In the genomic region with DNA sequence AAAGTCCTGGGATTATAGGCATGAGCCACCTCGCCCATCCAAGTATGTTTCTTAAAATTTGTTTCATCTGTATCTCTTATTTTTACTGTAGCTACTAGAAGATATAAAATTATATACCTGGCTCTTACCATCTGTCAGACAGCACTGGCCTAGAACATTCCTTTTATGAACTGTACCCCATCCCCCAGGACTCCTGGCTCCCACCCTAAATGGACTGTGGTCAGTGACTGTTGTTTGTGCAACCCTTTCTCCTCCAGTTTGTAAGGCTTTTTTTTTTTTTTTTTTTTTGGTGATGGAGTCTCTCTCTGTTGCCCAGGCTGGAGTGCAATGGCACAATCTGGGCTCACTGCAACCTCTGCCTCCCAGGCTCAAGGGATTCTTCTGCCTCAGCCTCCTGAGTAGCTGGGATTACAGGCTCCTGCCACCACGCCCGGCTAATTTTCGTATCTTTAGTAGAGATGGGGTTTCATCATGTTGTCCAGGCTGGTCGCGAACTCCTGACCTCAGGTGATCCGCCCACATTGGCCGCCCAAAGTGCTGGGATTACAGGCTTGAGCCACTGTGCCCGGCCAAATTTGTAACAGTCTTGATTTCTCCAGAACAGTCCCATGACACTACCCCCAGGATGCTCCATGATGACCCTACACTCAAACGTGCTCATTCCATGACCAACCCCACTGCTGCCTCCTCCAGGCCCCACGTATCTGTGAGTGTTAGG, we compare ENCODE assay signal across 1 cellular context.
TF ChIP-seq lines count a peak whose summit lies in the region.

No MANE protein-coding gene starts in this region.

TF ChIP-seq in endothelial cell of umbilical vein, 7 proteins besides CTCF, POLR2A, EP300 and RAD21:
- TF ChIP-seq FOS (IDR thresholded peaks at IDR 0.05; ENCODE audit: borderline replicate concordance, insufficient read depth, low read length), result no peak
- TF ChIP-seq JUN (IDR thresholded peaks at IDR 0.05; ENCODE audit: borderline replicate concordance, insufficient read depth, insufficient read length, low read depth), result no peak
- TF ChIP-seq GATA2 (IDR thresholded peaks at IDR 0.05; ENCODE audit: insufficient read depth, insufficient read length, low read depth, low read length), result no peak
- TF ChIP-seq, protein P1, sequence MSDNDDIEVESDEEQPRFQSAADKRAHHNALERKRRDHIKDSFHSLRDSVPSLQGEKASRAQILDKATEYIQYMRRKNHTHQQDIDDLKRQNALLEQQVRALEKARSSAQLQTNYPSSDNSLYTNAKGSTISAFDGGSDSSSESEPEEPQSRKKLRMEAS (IDR thresholded peaks at IDR 0.05; ENCODE audit: insufficient read depth, insufficient read length), result no peak
- TF ChIP-seq POLR2AphosphoS5 (IDR thresholded peaks at IDR 0.05; ENCODE audit: insufficient read depth, low read depth, low read length), result no peak
- TF ChIP-seq MYC (IDR thresholded peaks at IDR 0.05; ENCODE audit: low read depth, low read length), result no peak
- no peak for TF ChIP-seq EZH2 (IDR thresholded peaks at IDR 0.05; ENCODE audit: borderline replicate concordance, low read depth, low read length, severe bottlenecking)
TF ChIP-seq in endothelial cell of umbilical vein: peak in this region for 0.
